In the genomic region with DNA sequence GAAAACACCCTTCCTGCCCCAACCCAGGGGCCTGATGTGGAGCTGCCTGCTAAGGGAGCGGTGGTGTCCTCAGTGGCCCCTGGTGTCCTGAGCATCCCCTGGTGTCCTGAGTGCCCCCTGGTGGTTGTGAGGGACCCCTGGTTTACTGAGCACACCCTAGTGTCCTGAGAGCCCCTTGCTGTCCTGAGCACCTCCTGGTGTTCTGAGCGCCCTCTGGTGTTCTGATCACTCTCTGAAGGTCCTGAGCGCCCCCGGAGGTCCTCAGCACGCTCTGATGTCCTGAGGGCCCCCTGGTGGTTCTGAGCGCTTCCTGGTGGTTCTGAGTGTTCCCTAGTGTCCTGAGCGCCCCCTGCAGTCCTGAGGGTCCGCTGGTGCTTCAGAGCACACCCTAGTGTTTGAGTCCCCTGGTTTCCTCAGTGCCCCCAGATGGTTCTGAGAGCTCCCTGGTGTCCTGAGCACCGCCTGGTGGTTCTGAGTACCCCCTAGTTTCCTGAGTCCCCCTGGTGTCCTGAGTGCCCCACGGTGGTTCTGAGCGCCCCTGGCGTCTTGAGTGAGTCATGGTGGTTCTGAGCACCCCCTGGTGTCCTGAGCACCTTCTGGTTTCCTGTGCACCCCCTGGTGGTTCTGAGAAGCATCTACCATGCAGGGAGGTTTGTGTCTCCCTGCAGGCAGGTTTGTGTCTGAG, we compare ENCODE assay signal across 8 cellular contexts.
A peak's percentile ranks its signal among the peaks of the same experiment; 100 is the strongest.
DNase-seq lines count a peak whose midpoint lies in the region; ATAC-seq and TF ChIP-seq lines count a peak whose summit lies in the region.

No MANE protein-coding gene starts in this region.

- TF ChIP-seq CTCF in uterus (IDR thresholded peaks at IDR 0.05) (no peak), glutamatergic neuron (IDR thresholded peaks at IDR 0.05; ENCODE audit: partially characterized antibody, unreplicated experiment) (no peak)

- H3K36me3 Mint-ChIP-seq in activated CD4-positive, alpha-beta T cell treated with anti-CD3 and anti-CD28 coated beads, Interleukin-2, amount 10 ng/mL, durations not matched to agents 7 days and 5 days (ENCODE audit: low read depth): no peaks in the 10 kb centered on the region
- H3K36me3 Mint-ChIP-seq in glutamatergic neuron (ENCODE audit: unreplicated experiment): no peaks in the 10 kb centered on the region

- no peaks in the 10 kb centered on the region for H3K9me3 ChIP-seq in uterus

- no peaks in the 10 kb centered on the region for H3K36me3 ChIP-seq in uterus

- H3K27ac Mint-ChIP-seq in activated CD4-positive, alpha-beta T cell treated with anti-CD3 and anti-CD28 coated beads, Interleukin-2, amount 10 ng/mL, durations not matched to agents 7 days and 5 days: no peak overlapping the region
- H3K27ac Mint-ChIP-seq in glutamatergic neuron (ENCODE audit: unreplicated experiment): no peak overlapping the region

- DNase-seq in activated CD4-positive, alpha-beta T cell treated with anti-CD3 and anti-CD28 coated beads, Interleukin-2, amount 10 ng/mL, durations not matched to agents 7 days and 5 days: peak; percentile 32
- peak; percentile 21 for DNase-seq in stimulated activated CD4-positive, alpha-beta T cell treated with anti-CD3 and anti-CD28 coated beads, Interleukin-1b, Interleukin-23, amount 100 ng/mL, for 4 hours (ENCODE audit: low read depth in 2 of 2)
- no peak for DNase-seq in uterus
- DNase-seq in glutamatergic neuron: no peak
- DNase-seq in NCI-H2029 (lab: John Stamatoyannopoulos, UW): no peak

- peaks cover 40% of the 10 kb centered on the region for H3K27me3 Mint-ChIP-seq in activated CD4-positive, alpha-beta T cell treated with anti-CD3 and anti-CD28 coated beads, Interleukin-2, amount 10 ng/mL, durations not matched to agents 7 days and 5 days
- H3K27me3 Mint-ChIP-seq in glutamatergic neuron (ENCODE audit: unreplicated experiment): no peaks in the 10 kb centered on the region

- peak; percentile 72 for ATAC-seq in GM18873 (IDR thresholded peaks at IDR 0.05; ENCODE audit: low FRiP score, unreplicated experiment)
- ATAC-seq in HG03025 (IDR thresholded peaks at IDR 0.05; ENCODE audit: low FRiP score, unreplicated experiment): peak; percentile 55
- ATAC-seq in GM21390 (IDR thresholded peaks at IDR 0.05; ENCODE audit: unreplicated experiment): no peak

- H3K4me1 ChIP-seq in uterus: no peaks in the 10 kb centered on the region

- H3K27ac ChIP-seq in uterus: no peak overlapping the region

- intact Hi-C loops in uterus (cut with DNase I; ENCODE audit: low total_unique reads): no loop called here

- TF ChIP-seq POLR2A in uterus (IDR thresholded peaks at IDR 0.05): no peak

- peaks cover 6% of the 10 kb centered on the region for H3K9me3 Mint-ChIP-seq in activated CD4-positive, alpha-beta T cell treated with anti-CD3 and anti-CD28 coated beads, Interleukin-2, amount 10 ng/mL, durations not matched to agents 7 days and 5 days
- peaks cover 19% of the 10 kb centered on the region for H3K9me3 Mint-ChIP-seq in glutamatergic neuron (ENCODE audit: unreplicated experiment)

- H3K4me3 ChIP-seq in uterus: no peak overlapping the region

- CTCF ChIA-PET in activated CD4-positive, alpha-beta T cell treated with anti-CD3 and anti-CD28 coated beads, Interleukin-2, amount 10 ng/mL, durations not matched to agents 7 days and 5 days (lab: Charles Lee): interaction anchor here (0.6 to 7.4 kb wide), 9 partner anchors 9 to 1468 kb away, joined by 3 to 41 read pairs (median 3); no protein-coding TSS in a partner anchor

- POLR2A ChIA-PET in activated CD4-positive, alpha-beta T cell treated with anti-CD3 and anti-CD28 coated beads, Interleukin-2, amount 10 ng/mL, durations not matched to agents 7 days and 5 days (lab: Charles Lee): interaction anchor here (0.9 kb wide), 1 partner anchor 94 kb away, joined by 4 read pairs; no protein-coding TSS in a partner anchor

- H3K27me3 ChIP-seq in uterus: no peaks in the 10 kb centered on the region

- H3K4me3 Mint-ChIP-seq in activated CD4-positive, alpha-beta T cell treated with anti-CD3 and anti-CD28 coated beads, Interleukin-2, amount 10 ng/mL, durations not matched to agents 7 days and 5 days: no peak overlapping the region
- no peak overlapping the region for H3K4me3 Mint-ChIP-seq in glutamatergic neuron (ENCODE audit: unreplicated experiment)

- H3K4me1 Mint-ChIP-seq in activated CD4-positive, alpha-beta T cell treated with anti-CD3 and anti-CD28 coated beads, Interleukin-2, amount 10 ng/mL, durations not matched to agents 7 days and 5 days: peaks cover 7% of the 10 kb centered on the region
- H3K4me1 Mint-ChIP-seq in glutamatergic neuron (ENCODE audit: low read depth, unreplicated experiment): no peaks in the 10 kb centered on the region

Comparison
In these comparisons a context has a peak if more than half of its experiments do, and no peak if none do; other contexts are left out.
1. DNase-seq: peak in activated CD4-positive, alpha-beta T cell treated with anti-CD3 and anti-CD28 coated beads, Interleukin-2, amount 10 ng/mL, durations not matched to agents 7 days and 5 days (single experiment) and stimulated activated CD4-positive, alpha-beta T cell treated with anti-CD3 and anti-CD28 coated beads, Interleukin-1b, Interleukin-23, amount 100 ng/mL, for 4 hours (2 of 2); none in uterus (0 of 2), glutamatergic neuron (single experiment) and NCI-H2029 (single experiment).